8 cellular contexts compared by ENCODE assay signal in the genomic region with DNA sequence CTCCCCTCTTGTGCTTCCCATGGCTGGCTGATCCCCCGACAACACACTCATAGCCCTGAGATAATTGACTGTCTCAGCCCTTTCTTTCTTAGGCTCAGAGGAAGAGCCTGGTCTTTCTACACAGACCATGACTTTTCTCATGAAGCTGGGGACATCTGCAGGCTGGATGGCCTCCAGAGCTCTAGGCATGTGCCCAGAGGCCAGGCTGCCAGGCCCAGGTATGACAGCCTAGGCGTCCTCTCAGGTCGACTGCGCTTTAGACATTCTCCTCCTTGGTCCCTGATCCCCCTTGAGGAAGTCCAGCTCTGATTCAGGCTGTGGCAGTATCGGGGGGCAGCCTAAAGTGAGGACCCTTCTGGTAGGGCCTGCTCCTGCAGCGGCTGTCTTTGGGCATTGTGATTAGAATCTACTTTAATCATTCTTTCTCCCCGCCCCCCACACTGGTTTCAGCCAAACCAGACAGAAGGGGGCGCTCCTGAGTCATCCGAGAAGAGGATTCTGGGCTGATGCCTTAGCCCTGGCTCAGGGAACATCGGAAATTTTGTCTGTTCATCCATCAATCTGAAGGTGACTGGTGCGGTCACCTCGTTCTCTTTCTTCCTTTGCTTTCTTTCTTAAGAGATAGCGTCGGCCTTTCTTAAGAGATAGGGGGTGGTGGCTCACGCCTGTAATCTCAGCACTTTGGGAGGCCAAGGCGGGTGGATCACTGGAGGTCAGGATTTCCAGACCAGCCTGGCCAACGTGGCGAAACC.
DNase-seq lines count a peak whose midpoint lies in the region; ATAC-seq and TF ChIP-seq lines count a peak whose summit lies in the region.

No MANE protein-coding gene starts in this region.

- intact Hi-C loops in activated CD4-positive, alpha-beta T cell treated with anti-CD3 and anti-CD28 coated beads, Interleukin-2, amount 10 ng/mL, durations not matched to agents 24 days and 14 days (cut with micrococcal nuclease): loop anchor here (2.0 kb wide), 1 partner anchor 621 kb away; no protein-coding TSS in a partner anchor
- intact Hi-C loops in lower leg skin (cut with DNase I; ENCODE audit: low total_unique reads): no loop called here

- no peak for ATAC-seq in HG02623 (IDR thresholded peaks at IDR 0.05; ENCODE audit: unreplicated experiment)

- no peaks in the 10 kb centered on the region for H3K9me3 Mint-ChIP-seq in activated CD4-positive, alpha-beta T cell treated with anti-CD3 and anti-CD28 coated beads, Interleukin-2, amount 10 ng/mL, durations not matched to agents 24 days and 14 days

- no peak overlapping the region for H3K27ac Mint-ChIP-seq in activated CD4-positive, alpha-beta T cell treated with anti-CD3 and anti-CD28 coated beads, Interleukin-2, amount 10 ng/mL, durations not matched to agents 24 days and 14 days

- H3K4me3 ChIP-seq in lower leg skin (ENCODE audit: low read depth, poor library complexity, severe bottlenecking): no peak overlapping the region

- no peak overlapping the region for H3K4me3 Mint-ChIP-seq in activated CD4-positive, alpha-beta T cell treated with anti-CD3 and anti-CD28 coated beads, Interleukin-2, amount 10 ng/mL, durations not matched to agents 24 days and 14 days

- TF ChIP-seq CTCF in lower leg skin (IDR thresholded peaks at IDR 0.05): no peak

- TF ChIP-seq POLR2A in lower leg skin (IDR thresholded peaks at IDR 0.05): no peak

- peaks cover 74% of the 10 kb centered on the region for H3K27me3 Mint-ChIP-seq in activated CD4-positive, alpha-beta T cell treated with anti-CD3 and anti-CD28 coated beads, Interleukin-2, amount 10 ng/mL, durations not matched to agents 24 days and 14 days

- peaks cover 2% of the 10 kb centered on the region for H3K4me1 Mint-ChIP-seq in activated CD4-positive, alpha-beta T cell treated with anti-CD3 and anti-CD28 coated beads, Interleukin-2, amount 10 ng/mL, durations not matched to agents 24 days and 14 days

- 55 to 60% methylated on average over 18 of the region's 18 CpGs for WGBS in lower leg skin, 2 donors

- peak; percentile 38 for DNase-seq in NCI-H2227 (lab: John Stamatoyannopoulos, UW; ENCODE audit: unreplicated experiment)
- no peak for DNase-seq in NCI-H2227 treated with DMSO at 0.1 percent for 48 hours (lab: John Stamatoyannopoulos, UW)
- DNase-seq in NCI-H446 treated with DMSO at 0.1 percent for 48 hours (lab: John Stamatoyannopoulos, UW): peak; percentile 47
- DNase-seq in activated CD4-positive, alpha-beta T cell treated with anti-CD3 and anti-CD28 coated beads, Interleukin-2, amount 10 ng/mL, durations not matched to agents 24 days and 14 days: peak; percentile 92
- DNase-seq in dermis blood vessel endothelial cell: peak; percentile 84
- peak; percentile 67 to 91 for DNase-seq in lower leg skin (ENCODE audit: low spot score in 2 of 2)
- DNase-seq in stimulated activated CD4-positive, alpha-beta T cell treated with anti-CD3 and anti-CD28 coated beads, TNF-alpha, amount 100 ng/mL, for 48 hours (ENCODE audit: low read depth in 3 of 3): peak; percentile 66 to 84 (median 83)

- H3K36me3 Mint-ChIP-seq in activated CD4-positive, alpha-beta T cell treated with anti-CD3 and anti-CD28 coated beads, Interleukin-2, amount 10 ng/mL, durations not matched to agents 24 days and 14 days (ENCODE audit: low read depth): no peaks in the 10 kb centered on the region
